ENCODE assay signal across 1 cellular context in genomic region chr14:22829661-22830328, GRCh38.
TF ChIP-seq lines count a peak whose summit lies in the region.

TSS of gene MRPL52 (plus strand) at chr14:22829887. CDS start at chr14:22829913, 26 bp downstream.

TF ChIP-seq in HepG2, 621 proteins besides CTCF, POLR2A, EP300 and RAD21 (continued from another document and continues in another):
- no peak for TF ChIP-seq TFAP4 (IDR thresholded peaks at IDR 0.05; ENCODE audit: borderline replicate concordance, low read depth)
- TF ChIP-seq NFKB2 (CRISPR knock-in tag; IDR thresholded peaks at IDR 0.05; ENCODE audit: borderline replicate concordance): no peak; the same call in 1 of the 2 replicates
- TF ChIP-seq POLR2G (IDR thresholded peaks at IDR 0.05; ENCODE audit: low read depth, low read length): peak; percentile 99
- TF ChIP-seq NFIC (IDR thresholded peaks at IDR 0.05; ENCODE audit: low read length): peak; percentile 36; the same call in 1 of the 2 replicates
- peak; percentile 94 for TF ChIP-seq ZNF883 (CRISPR knock-in tag; IDR thresholded peaks at IDR 0.05; ENCODE audit: not compliant biosample characterization)
- TF ChIP-seq ZSCAN12 (CRISPR knock-in tag; IDR thresholded peaks at IDR 0.05): 0 out of 2 replicates have a peak, but pooled peaks have one; percentile 2
- peak; percentile 76 for TF ChIP-seq STAT6 (CRISPR knock-in tag; IDR thresholded peaks at IDR 0.05; ENCODE audit: borderline replicate concordance)
- peak; percentile 88 for TF ChIP-seq RNF2 (conservative IDR thresholded peaks at IDR 0.05; ENCODE audit: low read depth)
- TF ChIP-seq PTBP1 (IDR thresholded peaks at IDR 0.05; ENCODE audit: low read depth, low read length, poor library complexity, severe bottlenecking): no peak
- TF ChIP-seq LRRFIP1 (CRISPR knock-in tag; conservative IDR thresholded peaks at IDR 0.05): peak; percentile 82; the same call in 1 of the 2 replicates
- peak; percentile 9; the same call in 1 of the 2 replicates for TF ChIP-seq STAG1 (CRISPR knock-in tag; IDR thresholded peaks at IDR 0.05)
- no peak for TF ChIP-seq ZNF264 (CRISPR knock-in tag; IDR thresholded peaks at IDR 0.05)
- TF ChIP-seq ZNF207 (IDR thresholded peaks at IDR 0.05; ENCODE audit: borderline replicate concordance): 0 out of 2 replicates have a peak, but pooled peaks have one; percentile 41
- peak; percentile 96 for TF ChIP-seq POGZ (CRISPR knock-in tag; IDR thresholded peaks at IDR 0.05)
- peak; percentile 89 for TF ChIP-seq MAX (IDR thresholded peaks at IDR 0.05)
- peak; percentile 55; the same call in 1 of the 2 replicates for TF ChIP-seq ZBTB8A (CRISPR knock-in tag; IDR thresholded peaks at IDR 0.05; ENCODE audit: borderline replicate concordance, low read depth)
- peak; percentile 89; the same call in 1 of the 2 replicates for TF ChIP-seq ZNF383 (CRISPR knock-in tag; IDR thresholded peaks at IDR 0.05; ENCODE audit: borderline replicate concordance)
- peak; percentile 80 for TF ChIP-seq HCFC1 (IDR thresholded peaks at IDR 0.05; ENCODE audit: low read depth, low read length)
- no peak for TF ChIP-seq TBX3 (IDR thresholded peaks at IDR 0.05; ENCODE audit: borderline replicate concordance)
- TF ChIP-seq ZNF333 (CRISPR knock-in tag; IDR thresholded peaks at IDR 0.05; ENCODE audit: borderline replicate concordance): no peak; the same call in 1 of the 2 replicates
- TF ChIP-seq ZNF567 (CRISPR knock-in tag; IDR thresholded peaks at IDR 0.05; ENCODE audit: borderline replicate concordance): peak; percentile 63; the same call in 1 of the 2 replicates
- TF ChIP-seq RBM22 (optimal IDR thresholded peaks at IDR 0.05; ENCODE audit: low read length): no peak
- TF ChIP-seq MEIS2 (CRISPR knock-in tag; IDR thresholded peaks at IDR 0.05): peak; percentile 78
- peak; percentile 89 for TF ChIP-seq ZBTB3 (CRISPR knock-in tag; IDR thresholded peaks at IDR 0.05; ENCODE audit: borderline replicate concordance, low read depth)
- TF ChIP-seq ATF6 (CRISPR knock-in tag; conservative IDR thresholded peaks at IDR 0.05): 0 out of 2 replicates have a peak, but pooled peaks have one; percentile 5
- peak; percentile 57; the same call in 1 of the 2 replicates for TF ChIP-seq ZNF546 (CRISPR knock-in tag; conservative IDR thresholded peaks at IDR 0.05)
- TF ChIP-seq ZBTB39 (CRISPR knock-in tag; IDR thresholded peaks at IDR 0.05): 0 out of 2 replicates have a peak, but pooled peaks have one; percentile 49
- TF ChIP-seq ZC3H13 (CRISPR knock-in tag; IDR thresholded peaks at IDR 0.05): no peak
- TF ChIP-seq NFIB (CRISPR knock-in tag; IDR thresholded peaks at IDR 0.05; ENCODE audit: borderline replicate concordance): no peak
- TF ChIP-seq TFDP1 (CRISPR knock-in tag; IDR thresholded peaks at IDR 0.05; ENCODE audit: borderline replicate concordance): peak; percentile 47; the same call in 1 of the 2 replicates
- TF ChIP-seq SIN3A (IDR thresholded peaks at IDR 0.05; ENCODE audit: borderline replicate concordance, low read depth, low read length): peak; percentile 96
- TF ChIP-seq ZNF749 (CRISPR knock-in tag; IDR thresholded peaks at IDR 0.05; ENCODE audit: borderline replicate concordance): peak; percentile 55; the same call in 1 of the 2 replicates
- peak; percentile 82; the same call in 1 of the 2 replicates for TF ChIP-seq SAFB2 (CRISPR knock-in tag; IDR thresholded peaks at IDR 0.05; ENCODE audit: borderline replicate concordance, low read depth)
- TF ChIP-seq HBP1 (CRISPR knock-in tag; IDR thresholded peaks at IDR 0.05; ENCODE audit: low read depth): peak; percentile 74; the same call in 1 of the 2 replicates
- TF ChIP-seq ZNF660 (CRISPR knock-in tag; IDR thresholded peaks at IDR 0.05; ENCODE audit: borderline replicate concordance, low read depth): no peak; the same call in 1 of the 2 replicates
- peak; percentile 63 for TF ChIP-seq NR0B2 (CRISPR knock-in tag; IDR thresholded peaks at IDR 0.05)
- TF ChIP-seq SETDB1 (CRISPR knock-in tag; IDR thresholded peaks at IDR 0.05; ENCODE audit: borderline replicate concordance): no peak
- no peak for TF ChIP-seq CENPT (CRISPR knock-in tag; IDR thresholded peaks at IDR 0.05; ENCODE audit: low read depth)
- TF ChIP-seq AHDC1 (CRISPR knock-in tag; IDR thresholded peaks at IDR 0.05; ENCODE audit: borderline replicate concordance): no peak
- no peak for TF ChIP-seq TP53 (CRISPR knock-in tag; conservative IDR thresholded peaks at IDR 0.05)
